Comparison of ENCODE assay signal across 8 cellular contexts in genomic region chr6:33126101-33126714, GRCh38. TPM values are rescaled to one million over a fixed set of nuclear protein-coding genes. Genes with fewer than 3 reads are reported as not detected.
DNase-seq lines count a peak whose midpoint lies in the region; ATAC-seq and TF ChIP-seq lines count a peak whose summit lies in the region.

No MANE protein-coding gene starts in this region.

- H3K27ac ChIP-seq in DND-41 (ENCODE audit: low read length) (no peak overlapping the region), lower lobe of right lung (no peak overlapping the region)

- peak; percentile 34 for DNase-seq in DND-41
- DNase-seq in MG63 = peak; percentile 69
- peak; percentile 70 for DNase-seq in activated CD4-positive, CD25-positive, alpha-beta regulatory T cell treated with anti-CD3 and anti-CD28 coated beads, Interleukin-2, amount 50 U/mL, for 72 hours
- peak; percentile 50 for DNase-seq in choroid plexus epithelial cell (ENCODE audit: low read depth)
- DNase-seq in lower lobe of right lung = peak; percentile 88
- DNase-seq in stimulated activated CD8-positive, alpha-beta memory T cell treated with anti-CD3 and anti-CD28 coated beads, Interleukin-4, amount 100 ng/mL, for 4 hours (ENCODE audit: low read depth in 2 of 2, low spot score in 1 of 2) = peak; percentile 21 to 56
- no peak for DNase-seq in DMS114 treated with DMSO at 0.1 percent for 48 hours (lab: John Stamatoyannopoulos, UW; ENCODE audit: unreplicated experiment)

- H3K9ac ChIP-seq in DND-41 (ENCODE audit: low read depth, low read length) = no peak overlapping the region

- H2AFZ ChIP-seq in DND-41 (ENCODE audit: low read depth, low read length) = no peak overlapping the region

- intact Hi-C loops in lower lobe of right lung (cut with DNase I) = no loop called here

- ATAC-seq in DND-41 (ENCODE audit: insufficient read depth, low read depth) (0 out of 3 replicates have a peak, but pooled peaks have one; percentile 42), lower lobe of right lung (peak; percentile 76 to 77), GM18868 (IDR thresholded peaks at IDR 0.05; ENCODE audit: unreplicated experiment) (no peak)

- no peaks in the 10 kb centered on the region for H3K4me1 ChIP-seq in DND-41 (ENCODE audit: insufficient read depth, low read length)
- no peaks in the 10 kb centered on the region for H3K4me1 ChIP-seq in lower lobe of right lung

- H3K9me3 ChIP-seq in DND-41 (ENCODE audit: insufficient read depth, low read length, severe bottlenecking) = peaks cover 5% of the 10 kb centered on the region
- H3K9me3 ChIP-seq in MG63 = peaks cover 22% of the 10 kb centered on the region
- no peaks in the 10 kb centered on the region for H3K9me3 ChIP-seq in lower lobe of right lung

- H3K27me3 ChIP-seq in DND-41 (ENCODE audit: insufficient read depth, low read length, poor library complexity) = peaks cover 32% of the 10 kb centered on the region
- peaks cover 9% of the 10 kb centered on the region for H3K27me3 ChIP-seq in MG63
- no peaks in the 10 kb centered on the region for H3K27me3 ChIP-seq in lower lobe of right lung (ENCODE audit: low read depth)

- H3K36me3 ChIP-seq in DND-41 (ENCODE audit: insufficient read depth, low read length) (no peaks in the 10 kb centered on the region), MG63 (no peaks in the 10 kb centered on the region), lower lobe of right lung (no peaks in the 10 kb centered on the region)

- H3K79me2 ChIP-seq in DND-41 (ENCODE audit: insufficient read depth, low read length) = no peaks in the 10 kb centered on the region

- H3K4me2 ChIP-seq in DND-41 (ENCODE audit: insufficient read depth, low read length) = no peak overlapping the region

- peak; percentile 73 for TF ChIP-seq CTCF in DND-41 (IDR thresholded peaks at IDR 0.05; ENCODE audit: borderline replicate concordance, extremely low read depth, low read length, poor library complexity, severe bottlenecking)
- peak; percentile 70 for TF ChIP-seq CTCF in choroid plexus epithelial cell (conservative IDR thresholded peaks at IDR 0.05; ENCODE audit: low read depth, low read length)
- peak; percentile 78 for TF ChIP-seq CTCF in lower lobe of right lung (IDR thresholded peaks at IDR 0.05)

- H3K4me3 ChIP-seq in DND-41 (ENCODE audit: low read depth in 1 of 2, low read length in 2 of 2) (no peak overlapping the region), MG63 (no peak overlapping the region), choroid plexus epithelial cell (ENCODE audit: low read depth, low read length) (no peak overlapping the region), lower lobe of right lung (no peak overlapping the region)

- no peaks in the 10 kb centered on the region for H4K20me1 ChIP-seq in DND-41 (ENCODE audit: insufficient read depth, low read length)

RNA-seq across cellular contexts. Expression of gene HLA-DPB1, which starts 50.4 kb away (rescaled TPM):
- total RNA-seq in MG63 (2014; rRNA removed; shearing (Covaris generic); ENCODE audit: low replicate concordance) = 9.2 and 54.4 TPM in 2 replicates
- 483 TPM for total RNA-seq in lower lobe of right lung

RNA-seq across cellular contexts. Expression of gene HLA-DPA1, which starts 52.8 kb away (rescaled TPM):
- 0.59 and 2.5 TPM in 2 replicates for total RNA-seq in MG63 (2014; rRNA removed; shearing (Covaris generic); ENCODE audit: low replicate concordance)
- 600 TPM for total RNA-seq in lower lobe of right lung

Comparison
In these comparisons a context has a peak if more than half of its experiments do, and no peak if none do; other contexts are left out.
1. RNA of gene HLA-DPA1, which starts 52.8 kb away (total RNA-seq): 600 TPM in lower lobe of right lung (single experiment); 0.59 to 2.5 TPM in MG63; every median in the first group is over 100 times any median in the second.
2. Peak in every context shown above with its lines, with median percentiles within 50 percentile points of each other: CTCF ChIP-seq.